In genomic region chr19:30564551-30565011, GRCh38 we compare ENCODE assay signal across 26 cellular contexts.
DNase-seq lines count a peak whose midpoint lies in the region; ATAC-seq and TF ChIP-seq lines count a peak whose summit lies in the region.
"Had no signal": no experiment of that assay in that cellular context is flagged by ENCODE, and none has a peak within 500 bp of the region (broad histone marks: within the 10 kb centered on the region; RNA-seq: fewer than 3 reads in every experiment).

No MANE protein-coding gene starts in this region.

- H3K9me3 ChIP-seq in left ventricle myocardium inferior (replicated peaks), result no peaks in the 10 kb centered on the region
- H3K9me3 ChIP-seq: adrenal gland, lower lobe of right lung, neutrophil, SJSA1, upper lobe of left lung had no signal

- H3K36me3 ChIP-seq in left ventricle myocardium inferior, result no peaks in the 10 kb centered on the region
- H3K36me3 ChIP-seq: adrenal gland, brain microvascular endothelial cell, lower lobe of right lung, neutrophil, SJSA1, upper lobe of left lung had no signal

- H3K4me3 ChIP-seq in left ventricle myocardium inferior (no peak overlapping the region), foreskin fibroblast (ENCODE audit: low read depth in 1 of 2, low read length in 2 of 2) (no peak overlapping the region)
- H3K4me3 ChIP-seq: adrenal gland, hepatocyte, lower lobe of right lung, SJSA1, skin epidermis, upper lobe of left lung had no signal

- no peaks in the 10 kb centered on the region for H3K4me1 ChIP-seq in left ventricle myocardium inferior
- H3K4me1 ChIP-seq: adrenal gland, lower lobe of right lung, upper lobe of left lung had no signal

- H3K27me3 ChIP-seq in left ventricle myocardium inferior (ENCODE audit: low read depth), result peaks cover 38% of the 10 kb centered on the region
- H3K27me3 ChIP-seq: adrenal gland, brain microvascular endothelial cell, hepatocyte, neutrophil, SJSA1, upper lobe of left lung had no signal

- intact Hi-C loops in cardiac septum (cut with DNase I), result no loop called here
- intact Hi-C loops in left ventricle myocardium inferior (cut with micrococcal nuclease), result no loop called here

- peak; percentile 53 for DNase-seq in cardiac septum (ENCODE audit: low spot score)
- DNase-seq in left ventricle myocardium inferior, result no peak
- peak; percentile 61 for DNase-seq in foreskin melanocyte
- DNase-seq in mesenteric fat pad (ENCODE audit: low spot score), result peak; percentile 55
- no peak for DNase-seq in activated CD4-positive, alpha-beta T cell treated with anti-CD3 and anti-CD28 coated beads for 48 hours
- no peak for DNase-seq in DMS79 (lab: John Stamatoyannopoulos, UW)
- DNase-seq in foreskin fibroblast, result no peak
- DNase-seq: activated CD4-positive, alpha-beta T cell treated with anti-CD3 and anti-CD28 coated beads for 36 hours; activated naive CD4-positive, alpha-beta T cell; activated T-cell treated with anti-CD3 and anti-CD28 coated beads, Interleukin-2, amount 50 U/mL, for 48 hours; adrenal gland; brain microvascular endothelial cell; COR-L47; effector memory CD4-positive, alpha-beta T cell; erythroblast; Karpas-422; lower lobe of right lung; NCI-H1436 treated with DMSO at 0.1 percent for 48 hours; NCI-H2107; NCI-H510A treated with DMSO at 0.1 percent for 48 hours had no signal

- no peak overlapping the region for H3K27ac ChIP-seq in left ventricle myocardium inferior (replicated peaks)
- H3K27ac ChIP-seq: adrenal gland, brain microvascular endothelial cell, hepatocyte, lower lobe of right lung, neutrophil, SJSA1, skin epidermis, upper lobe of left lung had no signal

- no peak for ATAC-seq in HG02981 (IDR thresholded peaks at IDR 0.05; ENCODE audit: unreplicated experiment)
- ATAC-seq: activated CD4-positive, alpha-beta T cell treated with anti-CD3 and anti-CD28 coated beads for 36 hours; lower lobe of right lung had no signal

- TF ChIP-seq CTCF in left ventricle myocardium inferior (IDR thresholded peaks at IDR 0.05; ENCODE audit: borderline replicate concordance), result no peak
- no peak for TF ChIP-seq CTCF in foreskin fibroblast (IDR thresholded peaks at IDR 0.05; ENCODE audit: low read depth, low read length)

Comparison
In these comparisons a context has a peak if more than half of its experiments do, and no peak if none do; other contexts are left out.
1. DNase-seq: peak in cardiac septum (single experiment), foreskin melanocyte (single experiment) and mesenteric fat pad (single experiment); none in left ventricle myocardium inferior (single experiment), activated CD4-positive, alpha-beta T cell treated with anti-CD3 and anti-CD28 coated beads for 48 hours (single experiment), DMS79 (single experiment) and foreskin fibroblast (0 of 2).